ENCODE assay signal across 22 cellular contexts in genomic region chr11:25891960-25892359, GRCh38.
"Had no signal": no experiment of that assay in that cellular context is flagged by ENCODE, and none has a peak within 500 bp of the region (broad histone marks: within the 10 kb centered on the region; RNA-seq: fewer than 3 reads in every experiment).

No MANE protein-coding gene starts in this region.

- H3K4me2 ChIP-seq: hepatocyte had no signal

- H3K4me3 ChIP-seq: coronary artery, dorsolateral prefrontal cortex, esophagus muscularis mucosa, gastroesophageal sphincter, heart left ventricle, hepatocyte, left lung, lower lobe of right lung, mucosa of descending colon had no signal

- H3K4me1 ChIP-seq: esophagus muscularis mucosa, foreskin keratinocyte, gastroesophageal sphincter, heart left ventricle, left lung, lower lobe of right lung had no signal

- H3K27ac ChIP-seq: coronary artery, dorsolateral prefrontal cortex, esophagus muscularis mucosa, foreskin keratinocyte, gastroesophageal sphincter, heart left ventricle, hepatocyte, left lung, lower lobe of right lung had no signal

- H3K36me3 ChIP-seq: esophagus muscularis mucosa, gastroesophageal sphincter, heart left ventricle, left lung, lower lobe of right lung had no signal

- DNase-seq: dermis blood vessel endothelial cell; dorsolateral prefrontal cortex; effector CD4-positive, alpha-beta T cell; effector memory CD4-positive, alpha-beta T cell; foreskin keratinocyte; heart left ventricle; hypothalamus; immature natural killer cell; islet precursor cell; kidney; kidney glomerular epithelial cell; left cardiac atrium; left lung; left ventricle myocardium superior; lower lobe of right lung; mesenchymal stem cell; mucosa of descending colon; naive B cell had no signal

- H2AFZ ChIP-seq: hepatocyte had no signal

- H3K27me3 ChIP-seq: dorsolateral prefrontal cortex, esophagus muscularis mucosa, foreskin keratinocyte, gastroesophageal sphincter, heart left ventricle, hepatocyte, left lung had no signal

- ATAC-seq: foreskin keratinocyte, gastroesophageal sphincter, heart left ventricle, left cardiac atrium, left lung, left ventricle myocardium superior, lower lobe of right lung, mucosa of descending colon had no signal

- H3K9me3 ChIP-seq: esophagus muscularis mucosa, gastroesophageal sphincter, heart left ventricle, left lung, lower lobe of right lung, mucosa of descending colon had no signal

- H3K79me2 ChIP-seq: hepatocyte had no signal
